8 cellular contexts compared by ENCODE assay signal in the genomic region with DNA sequence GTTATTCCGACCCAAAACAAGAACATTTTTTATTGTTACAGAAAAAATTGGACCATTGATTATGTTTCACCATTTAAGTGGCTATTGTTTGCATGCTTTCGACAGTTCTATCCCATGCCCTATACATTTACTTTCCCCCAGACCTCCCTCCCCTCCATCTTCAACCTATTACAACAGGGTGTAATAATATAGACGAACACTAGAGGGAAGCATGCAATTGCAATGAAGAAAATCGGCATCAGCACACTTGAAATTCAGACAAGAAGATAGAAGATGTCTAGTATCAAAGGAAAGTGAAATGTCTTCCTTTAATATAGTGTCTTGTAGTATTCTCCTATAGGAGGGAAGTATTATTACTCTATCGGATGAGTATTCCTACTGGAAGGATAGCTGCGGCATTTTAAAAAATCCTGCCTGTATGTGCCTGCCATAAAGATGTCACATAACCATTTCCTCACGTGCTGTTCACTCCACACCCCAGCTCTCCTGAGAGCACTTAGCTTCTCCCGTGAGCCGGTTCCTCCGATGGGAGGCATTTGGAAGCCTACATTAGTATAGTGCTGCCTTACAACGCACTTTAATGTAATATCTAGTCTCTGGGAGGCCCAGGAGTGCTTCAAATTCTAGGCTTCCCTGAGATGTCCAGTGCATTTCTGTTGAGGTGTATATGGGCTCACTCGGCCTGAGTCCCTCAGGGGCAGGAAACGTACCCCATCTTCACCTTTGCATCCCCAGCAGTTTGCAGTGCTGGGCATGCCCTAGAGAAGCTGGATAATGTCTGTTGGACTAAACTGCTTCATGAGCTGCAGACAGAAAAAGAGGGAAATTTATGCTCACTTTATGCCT. TPM values are rescaled to one million over a fixed set of nuclear protein-coding genes. Genes with fewer than 3 reads are reported as not detected.
DNase-seq lines count a peak whose midpoint lies in the region; ATAC-seq and TF ChIP-seq lines count a peak whose summit lies in the region.

No MANE protein-coding gene starts in this region.

- peaks cover 20% of the 10 kb centered on the region for H3K4me1 Mint-ChIP-seq in activated CD4-positive, alpha-beta T cell treated with anti-CD3 and anti-CD28 coated beads, Interleukin-2, amount 10 ng/mL, durations not matched to agents 24 days and 14 days

- ATAC-seq in GM18870 (IDR thresholded peaks at IDR 0.05; ENCODE audit: unreplicated experiment) = no peak

- no peak overlapping the region for H3K4me3 Mint-ChIP-seq in activated CD4-positive, alpha-beta T cell treated with anti-CD3 and anti-CD28 coated beads, Interleukin-2, amount 10 ng/mL, durations not matched to agents 24 days and 14 days

- H3K27ac Mint-ChIP-seq in activated CD4-positive, alpha-beta T cell treated with anti-CD3 and anti-CD28 coated beads, Interleukin-2, amount 10 ng/mL, durations not matched to agents 24 days and 14 days = no peak overlapping the region

- intact Hi-C loops in activated CD4-positive, alpha-beta T cell treated with anti-CD3 and anti-CD28 coated beads, Interleukin-2, amount 10 ng/mL, durations not matched to agents 24 days and 14 days (cut with micrococcal nuclease) = loop anchor here (1.0 kb wide), 7 partner anchors 17 to 425 kb away; a partner anchor contains a TSS

- DNase-seq in activated CD4-positive, alpha-beta T cell treated with anti-CD3 and anti-CD28 coated beads, Interleukin-2, amount 10 ng/mL, durations not matched to agents 24 days and 14 days = peak; percentile 79
- no peak for DNase-seq in activated CD4-positive, alpha-beta T cell treated with anti-CD3 and anti-CD28 coated beads for 48 hours
- DNase-seq in HFF-Myc (ENCODE audit: extremely low read depth, low read depth) (peak; percentile 32), NCI-H1105 (lab: John Stamatoyannopoulos, UW) (peak; percentile 77), SHP77 (lab: John Stamatoyannopoulos, UW) (peak; percentile 47), epidermal melanocyte (ENCODE audit: insufficient read length, low spot score) (peak; percentile 66), myocyte (ENCODE audit: low read depth) (peak; percentile 65)

- TF ChIP-seq CTCF in HFF-Myc (IDR thresholded peaks at IDR 0.05; ENCODE audit: low read depth, low read length, missing control alignments) = peak; percentile 60

- no peaks in the 10 kb centered on the region for H3K9me3 Mint-ChIP-seq in activated CD4-positive, alpha-beta T cell treated with anti-CD3 and anti-CD28 coated beads, Interleukin-2, amount 10 ng/mL, durations not matched to agents 24 days and 14 days

- H3K4me3 ChIP-seq in HFF-Myc (replicated peaks; ENCODE audit: low read depth, low read length) = no peak overlapping the region

- no peaks in the 10 kb centered on the region for H3K27me3 Mint-ChIP-seq in activated CD4-positive, alpha-beta T cell treated with anti-CD3 and anti-CD28 coated beads, Interleukin-2, amount 10 ng/mL, durations not matched to agents 24 days and 14 days

- H3K36me3 Mint-ChIP-seq in activated CD4-positive, alpha-beta T cell treated with anti-CD3 and anti-CD28 coated beads, Interleukin-2, amount 10 ng/mL, durations not matched to agents 24 days and 14 days (ENCODE audit: low read depth) = no peaks in the 10 kb centered on the region

RNA-seq across cellular contexts. Expression of a gene that starts 17.8 kb away (rescaled TPM):
- not detected in 2 replicates for total RNA-seq in activated CD4-positive, alpha-beta T cell treated with anti-CD3 and anti-CD28 coated beads, Interleukin-2, amount 10 ng/mL, durations not matched to agents 24 days and 14 days
- total RNA-seq in myocyte = not detected in 2 replicates
- polyA plus RNA-seq in myocyte (2012) = not detected

RNA-seq across cellular contexts. Expression of a gene that starts 41.5 kb away (rescaled TPM):
- 130 and 133 TPM in 2 replicates for total RNA-seq in activated CD4-positive, alpha-beta T cell treated with anti-CD3 and anti-CD28 coated beads, Interleukin-2, amount 10 ng/mL, durations not matched to agents 24 days and 14 days
- 25.4 and 46.4 TPM in 2 replicates for total RNA-seq in myocyte
- polyA plus RNA-seq in myocyte (2012) = 25.5 TPM
